10 cellular contexts compared by ENCODE assay signal in the genomic region with DNA sequence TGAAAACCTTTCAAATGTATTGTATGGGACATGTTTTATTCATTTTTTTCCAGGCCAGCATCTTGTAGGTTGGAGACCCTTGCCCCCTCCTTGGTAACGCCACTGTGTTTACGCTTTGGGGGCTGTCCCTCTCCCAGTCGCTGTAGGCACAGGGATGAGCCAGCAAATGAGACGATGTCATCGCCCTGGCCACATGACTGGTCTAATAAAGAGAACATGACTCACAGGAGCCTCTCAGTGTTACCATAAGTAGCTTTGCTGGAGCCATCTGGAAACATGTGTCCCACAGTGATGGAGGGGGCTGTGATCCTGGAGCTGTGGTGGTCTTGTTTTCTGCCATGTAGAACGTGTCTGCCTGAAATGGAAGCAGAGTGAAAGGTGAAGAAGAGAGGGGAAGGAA.
DNase-seq lines count a peak whose midpoint lies in the region; ATAC-seq and TF ChIP-seq lines count a peak whose summit lies in the region.
"Had no signal": no experiment of that assay in that cellular context is flagged by ENCODE, and none has a peak within 500 bp of the region (broad histone marks: within the 10 kb centered on the region; RNA-seq: fewer than 3 reads in every experiment).

No MANE protein-coding gene starts in this region.

- no peaks in the 10 kb centered on the region for H3K36me3 ChIP-seq in tibial nerve

- peak; percentile 54 for DNase-seq in Caki2 (ENCODE audit: low read depth)
- peak; percentile 9 for DNase-seq in HS-5 (ENCODE audit: low read depth)
- peak; percentile 53 for DNase-seq in epithelial cell of esophagus (ENCODE audit: low read depth)
- DNase-seq in stimulated activated CD4-positive, alpha-beta T cell treated with anti-CD3 and anti-CD28 coated beads, Interleukin-12 subunit alpha, Interleukin-12 subunit beta, amount 100 ng/mL, for 48 hours (ENCODE audit: low read depth in 2 of 3, low spot score in 1 of 3), result peak; percentile 12 to 47 (median 40)
- DNase-seq in tibial nerve (ENCODE audit: low spot score in 2 of 2), result no peak
- DNase-seq in SKM-1 treated with dmso at 0.1 percent for 144 hours (lab: John Stamatoyannopoulos, UW; ENCODE audit: unreplicated experiment), result no peak
- DNase-seq: activated CD4-positive, alpha-beta T cell treated with anti-CD3 and anti-CD28 coated beads for 4 hours; GF-D8; PC-9 had no signal

- TF ChIP-seq EP300 in tibial nerve (IDR thresholded peaks at IDR 0.05), result no peak

- no peak for TF ChIP-seq POLR2A in tibial nerve (IDR thresholded peaks at IDR 0.05)

- in situ Hi-C loops in Caki2 (cut with HindIII; ENCODE audit: low pct_unique_long_range_greater_than_20kb, low sequenced_read_pairs), result no loop called here

- H3K27me3 ChIP-seq in tibial nerve, result no peaks in the 10 kb centered on the region

- 48 to 56% methylated on average over 6 of the region's 6 CpGs for WGBS in tibial nerve, 2 donors

- no peaks in the 10 kb centered on the region for H3K9me3 ChIP-seq in tibial nerve

- H3K4me3 ChIP-seq in epithelial cell of esophagus (ENCODE audit: low read length), result no peak overlapping the region
- H3K4me3 ChIP-seq in tibial nerve, result no peak overlapping the region
- H3K4me3 ChIP-seq: PC-9 had no signal

- H3K27ac ChIP-seq in tibial nerve, result no peak overlapping the region
- H3K27ac ChIP-seq: PC-9 had no signal

- no peak for ATAC-seq in GM21619 (IDR thresholded peaks at IDR 0.05; ENCODE audit: unreplicated experiment)

- peaks cover 0 to 21% (median 0%) of the 10 kb centered on the region in 4 donors for H3K4me1 ChIP-seq in tibial nerve

- no peak for TF ChIP-seq CTCF in epithelial cell of esophagus (IDR thresholded peaks at IDR 0.05; ENCODE audit: insufficient read depth, low read depth, low read length, missing control alignments)
- no peak for TF ChIP-seq CTCF in tibial nerve (IDR thresholded peaks at IDR 0.05)

Comparison
In these comparisons a context has a peak if more than half of its experiments do, and no peak if none do; other contexts are left out.
1. DNase-seq: peak in Caki2 (single experiment), HS-5 (single experiment), epithelial cell of esophagus (single experiment) and stimulated activated CD4-positive, alpha-beta T cell treated with anti-CD3 and anti-CD28 coated beads, Interleukin-12 subunit alpha, Interleukin-12 subunit beta, amount 100 ng/mL, for 48 hours (3 of 3); none in tibial nerve (0 of 2) and SKM-1 treated with dmso at 0.1 percent for 144 hours (single experiment).